In the genomic region with DNA sequence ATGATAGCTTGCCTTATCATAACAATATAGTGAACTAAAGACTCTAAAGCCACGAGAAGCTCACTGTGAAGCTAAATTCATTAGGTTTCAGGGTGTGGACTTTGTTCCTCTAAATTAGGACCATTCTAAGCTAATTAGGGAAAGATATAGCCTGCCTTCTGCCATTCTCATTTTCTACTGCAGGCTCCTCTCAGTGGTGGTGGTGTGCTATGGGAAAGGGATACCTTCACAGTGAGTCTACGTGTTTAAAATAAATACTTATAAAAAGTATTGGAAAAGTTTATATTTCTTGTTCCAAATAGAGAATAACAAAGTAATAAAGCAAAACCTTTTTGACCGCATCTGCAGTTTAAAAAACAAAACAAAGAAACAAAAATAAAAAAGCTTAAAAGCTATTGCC, we compare ENCODE assay signal across 14 cellular contexts.
"Had no signal": no experiment of that assay in that cellular context is flagged by ENCODE, and none has a peak within 500 bp of the region (broad histone marks: within the 10 kb centered on the region; RNA-seq: fewer than 3 reads in every experiment).

No MANE protein-coding gene starts in this region.

- H3K4me2 ChIP-seq: neural progenitor cell had no signal

- DNase-seq: activated CD4-positive, alpha-beta T cell treated with anti-CD3 and anti-CD28 coated beads for 4 hours; activated naive CD4-positive, alpha-beta T cell treated with Interleukin-2 at 50 U/mL for 16 hours; activated naive CD8-positive, alpha-beta T cell treated with anti-CD3 and anti-CD28 coated beads, Interleukin-2, amount 50 U/mL, for 24 hours; dorsolateral prefrontal cortex; esophagus squamous epithelium; kidney glomerular epithelial cell; retina; small intestine; T-cell; WERI-Rb-1 had no signal

- H3K79me2 ChIP-seq: parathyroid adenoma had no signal

- H3K36me3 ChIP-seq: esophagus squamous epithelium, gastroesophageal sphincter, neural progenitor cell, WERI-Rb-1 had no signal

- H3K4me3 ChIP-seq: dorsolateral prefrontal cortex, esophagus squamous epithelium, gastroesophageal sphincter, neural progenitor cell had no signal

- ATAC-seq: activated naive CD8-positive, alpha-beta T cell treated with anti-CD3 and anti-CD28 coated beads, Interleukin-2, amount 50 U/mL, for 24 hours; stimulated activated memory B cell treated with anti-CD40 and anti-IgM and Interleukin-4, amounts not matched to agents 10 μg/mL and 1 μg/mL and 100 μg/mL, for 72 hours; T-cell had no signal

- H3K9ac ChIP-seq: neural progenitor cell, parathyroid adenoma had no signal

- H3K9me3 ChIP-seq: esophagus squamous epithelium, gastroesophageal sphincter had no signal

- H3K27me3 ChIP-seq: dorsolateral prefrontal cortex, esophagus squamous epithelium, gastroesophageal sphincter, neural progenitor cell had no signal

- H2AFZ ChIP-seq: neural progenitor cell, parathyroid adenoma had no signal

- H3K27ac ChIP-seq: dorsolateral prefrontal cortex, gastroesophageal sphincter, neural progenitor cell, parathyroid adenoma, WERI-Rb-1 had no signal

- H3K4me1 ChIP-seq: esophagus squamous epithelium, parathyroid adenoma had no signal
